ENCODE assay signal across 9 cellular contexts in the genomic region with DNA sequence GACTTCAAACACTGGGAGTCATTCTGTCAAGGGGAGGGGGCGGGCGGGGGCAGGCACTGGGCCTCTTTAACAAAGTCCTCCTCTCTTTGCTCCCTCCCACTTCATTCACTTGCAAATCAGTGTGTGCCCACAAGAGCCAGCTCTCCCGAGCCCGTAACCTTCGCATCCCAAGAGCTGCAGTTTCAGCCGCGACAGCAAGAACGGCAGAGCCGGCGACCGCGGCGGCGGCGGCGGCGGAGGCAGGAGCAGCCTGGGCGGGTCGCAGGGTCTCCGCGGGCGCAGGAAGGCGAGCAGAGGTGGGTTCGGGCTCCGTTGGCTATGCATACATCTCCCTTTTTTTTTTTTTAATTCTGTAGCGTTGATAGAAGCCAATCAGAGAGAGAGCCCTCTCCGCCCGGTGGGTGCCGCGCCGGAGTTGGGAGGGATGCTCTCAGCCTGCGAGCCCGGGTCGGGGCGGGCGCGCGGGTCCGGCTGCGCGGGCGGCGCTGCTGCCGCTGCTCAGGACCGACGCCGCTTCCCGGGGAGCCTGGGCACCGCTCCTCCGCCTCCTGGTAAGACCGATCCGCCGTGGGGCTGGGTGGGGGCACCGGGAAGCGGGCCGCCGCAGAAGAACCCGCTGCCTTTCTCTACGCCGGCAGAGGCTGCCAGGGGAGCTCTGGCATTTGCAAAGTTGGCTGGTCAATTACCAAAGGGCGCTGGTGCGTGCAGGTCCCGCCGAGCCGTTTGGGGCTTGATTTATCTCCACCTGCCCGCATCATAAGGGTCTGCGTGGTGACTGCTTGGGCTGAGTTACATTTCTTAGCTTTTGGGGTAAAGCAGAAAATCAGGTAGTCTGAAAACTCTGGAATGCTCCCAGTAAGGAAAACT. TPM values are rescaled to one million over a fixed set of nuclear protein-coding genes. Genes with fewer than 3 reads are reported as not detected.
DNase-seq lines count a peak whose midpoint lies in the region; ATAC-seq and TF ChIP-seq lines count a peak whose summit lies in the region.
"Had no signal": no experiment of that assay in that cellular context is flagged by ENCODE, and none has a peak within 500 bp of the region (broad histone marks: within the 10 kb centered on the region; RNA-seq: fewer than 3 reads in every experiment).

A gene (plus strand): TSS at position 96 of the 867 bp plus-strand sequence. CDS start 73,788 bp downstream, outside the sequence.

- H3K27me3 Mint-ChIP-seq in activated CD4-positive, alpha-beta T cell treated with anti-CD3 and anti-CD28 coated beads for 36 hours: peaks cover 40% of the 10 kb centered on the region
- H3K27me3 Mint-ChIP-seq in activated CD4-positive, alpha-beta T cell treated with anti-CD3 and anti-CD28 coated beads, Interleukin-2, amount 10 ng/mL, durations not matched to agents 7 days and 5 days: peaks cover 47% of the 10 kb centered on the region
- H3K27me3 Mint-ChIP-seq in WTC11 (ENCODE audit: low read depth) (peaks cover 55% of the 10 kb centered on the region), progenitor cell of endocrine pancreas (no peaks in the 10 kb centered on the region)

- ATAC-seq in activated CD4-positive, alpha-beta T cell treated with anti-CD3 and anti-CD28 coated beads for 36 hours: no peak
- ATAC-seq in WTC11: peak; percentile 94
- ATAC-seq in GM19395 (IDR thresholded peaks at IDR 0.05; ENCODE audit: unreplicated experiment): no peak

- no peak within 1 kb of the TSS for H3K27ac Mint-ChIP-seq in activated CD4-positive, alpha-beta T cell treated with anti-CD3 and anti-CD28 coated beads for 36 hours
- no peak within 1 kb of the TSS for H3K27ac Mint-ChIP-seq in activated CD4-positive, alpha-beta T cell treated with anti-CD3 and anti-CD28 coated beads, Interleukin-2, amount 10 ng/mL, durations not matched to agents 7 days and 5 days
- no peak within 1 kb of the TSS for H3K27ac Mint-ChIP-seq in WTC11
- peak within 1 kb of the TSS; percentile 95 for H3K27ac Mint-ChIP-seq in progenitor cell of endocrine pancreas

- H3K36me3 ChIP-seq in right atrium auricular region: no peaks in the 10 kb centered on the region

- no peak within 1 kb of the TSS for H3K4me3 Mint-ChIP-seq in activated CD4-positive, alpha-beta T cell treated with anti-CD3 and anti-CD28 coated beads for 36 hours
- H3K4me3 Mint-ChIP-seq in activated CD4-positive, alpha-beta T cell treated with anti-CD3 and anti-CD28 coated beads, Interleukin-2, amount 10 ng/mL, durations not matched to agents 7 days and 5 days: no peak within 1 kb of the TSS
- H3K4me3 Mint-ChIP-seq in WTC11: peak within 1 kb of the TSS; percentile 85
- H3K4me3 Mint-ChIP-seq in progenitor cell of endocrine pancreas (ENCODE audit: low read depth): peak within 1 kb of the TSS; percentile 95

- intact Hi-C loops in activated CD4-positive, alpha-beta T cell treated with anti-CD3 and anti-CD28 coated beads for 36 hours (cut with DNase I, micrococcal nuclease): no loop called here

- peaks cover 0 to 13% of the 10 kb centered on the region in 2 donors for H3K4me1 ChIP-seq in right atrium auricular region

- peaks cover 6% of the 10 kb centered on the region for H3K4me1 Mint-ChIP-seq in activated CD4-positive, alpha-beta T cell treated with anti-CD3 and anti-CD28 coated beads for 36 hours
- peaks cover 3% of the 10 kb centered on the region for H3K4me1 Mint-ChIP-seq in activated CD4-positive, alpha-beta T cell treated with anti-CD3 and anti-CD28 coated beads, Interleukin-2, amount 10 ng/mL, durations not matched to agents 7 days and 5 days
- peaks cover 31% of the 10 kb centered on the region for H3K4me1 Mint-ChIP-seq in WTC11
- peaks cover 37% of the 10 kb centered on the region for H3K4me1 Mint-ChIP-seq in progenitor cell of endocrine pancreas (ENCODE audit: low read depth)

- H3K36me3 Mint-ChIP-seq in activated CD4-positive, alpha-beta T cell treated with anti-CD3 and anti-CD28 coated beads for 36 hours (ENCODE audit: low read depth): no peaks in the 10 kb centered on the region
- H3K36me3 Mint-ChIP-seq in activated CD4-positive, alpha-beta T cell treated with anti-CD3 and anti-CD28 coated beads, Interleukin-2, amount 10 ng/mL, durations not matched to agents 7 days and 5 days (ENCODE audit: low read depth): peaks cover 2% of the 10 kb centered on the region
- H3K36me3 Mint-ChIP-seq in WTC11: no peaks in the 10 kb centered on the region
- no peaks in the 10 kb centered on the region for H3K36me3 Mint-ChIP-seq in progenitor cell of endocrine pancreas (ENCODE audit: insufficient read depth)

- POLR2A ChIA-PET in activated CD4-positive, alpha-beta T cell treated with anti-CD3 and anti-CD28 coated beads for 36 hours (lab: Charles Lee): no interaction called here
- POLR2A ChIA-PET in activated CD4-positive, alpha-beta T cell treated with anti-CD3 and anti-CD28 coated beads, Interleukin-2, amount 10 ng/mL, durations not matched to agents 7 days and 5 days (lab: Charles Lee): no interaction called here
- POLR2A ChIA-PET in WTC11 (lab: Charles Lee): no interaction called here

- peak within 1 kb of the TSS; percentile 23 to 68 for H3K27ac ChIP-seq in right atrium auricular region

- DNase-seq in activated CD4-positive, alpha-beta T cell treated with anti-CD3 and anti-CD28 coated beads for 36 hours: peak; percentile 7
- no peak for DNase-seq in activated CD4-positive, alpha-beta T cell treated with anti-CD3 and anti-CD28 coated beads, Interleukin-2, amount 10 ng/mL, durations not matched to agents 7 days and 5 days
- DNase-seq in WTC11 (ENCODE audit: low spot score): peak; percentile 82
- no peak for DNase-seq in right atrium auricular region (ENCODE audit: low spot score)
- peak; percentile 56 for DNase-seq in progenitor cell of endocrine pancreas (ENCODE audit: low spot score, unreplicated experiment)
- no peak for DNase-seq in NCI-H187 (lab: John Stamatoyannopoulos, UW)
- DNase-seq in activated CD4-positive, alpha-beta T cell treated with anti-CD3 and anti-CD28 coated beads, Interleukin-2, amount 50 U/mL, for 4 hours: no peak
- DNase-seq: DND-41 had no signal

- H3K4me3 ChIP-seq in right atrium auricular region: peak within 1 kb of the TSS; percentile 40 to 53

- CTCF ChIA-PET in activated CD4-positive, alpha-beta T cell treated with anti-CD3 and anti-CD28 coated beads for 36 hours (lab: Charles Lee): interaction anchor here (1.2 kb wide), 1 partner anchor 8 kb away, joined by 3 read pairs; no protein-coding TSS in a partner anchor
- CTCF ChIA-PET in activated CD4-positive, alpha-beta T cell treated with anti-CD3 and anti-CD28 coated beads, Interleukin-2, amount 10 ng/mL, durations not matched to agents 7 days and 5 days (lab: Charles Lee): interaction anchor here (0.8 kb wide), 1 partner anchor 89 kb away, joined by 3 read pairs; no protein-coding TSS in a partner anchor
- CTCF ChIA-PET in WTC11 (lab: Charles Lee): interaction anchor here (0.6 to 2.2 kb wide), 4 partner anchors 38 to 806 kb away, joined by 3 to 11 read pairs (median 5); no protein-coding TSS in a partner anchor

- no peaks in the 10 kb centered on the region for H3K9me3 ChIP-seq in right atrium auricular region

- no peaks in the 10 kb centered on the region for H3K9me3 Mint-ChIP-seq in activated CD4-positive, alpha-beta T cell treated with anti-CD3 and anti-CD28 coated beads for 36 hours (ENCODE audit: low read depth)
- no peaks in the 10 kb centered on the region for H3K9me3 Mint-ChIP-seq in activated CD4-positive, alpha-beta T cell treated with anti-CD3 and anti-CD28 coated beads, Interleukin-2, amount 10 ng/mL, durations not matched to agents 7 days and 5 days
- H3K9me3 Mint-ChIP-seq in WTC11: no peaks in the 10 kb centered on the region
- H3K9me3 Mint-ChIP-seq in progenitor cell of endocrine pancreas (ENCODE audit: low read depth): no peaks in the 10 kb centered on the region

- TF ChIP-seq CTCF in WTC11 (IDR thresholded peaks at IDR 0.05) (no peak), right atrium auricular region (IDR thresholded peaks at IDR 0.05) (no peak), progenitor cell of endocrine pancreas (IDR thresholded peaks at IDR 0.05; ENCODE audit: unreplicated experiment) (no peak)

- H3K27me3 ChIP-seq in right atrium auricular region: peaks cover 0 to 4% of the 10 kb centered on the region in 2 donors

TF ChIP-seq in WTC11, 78 proteins besides CTCF, POLR2A, EP300 and RAD21 (continues in another document):
- 0 out of 2 replicates have a peak, but pooled peaks have one; percentile 55 for TF ChIP-seq ETV6 (CRISPR knock-in tag; IDR thresholded peaks at IDR 0.05)
- TF ChIP-seq, protein P1, sequence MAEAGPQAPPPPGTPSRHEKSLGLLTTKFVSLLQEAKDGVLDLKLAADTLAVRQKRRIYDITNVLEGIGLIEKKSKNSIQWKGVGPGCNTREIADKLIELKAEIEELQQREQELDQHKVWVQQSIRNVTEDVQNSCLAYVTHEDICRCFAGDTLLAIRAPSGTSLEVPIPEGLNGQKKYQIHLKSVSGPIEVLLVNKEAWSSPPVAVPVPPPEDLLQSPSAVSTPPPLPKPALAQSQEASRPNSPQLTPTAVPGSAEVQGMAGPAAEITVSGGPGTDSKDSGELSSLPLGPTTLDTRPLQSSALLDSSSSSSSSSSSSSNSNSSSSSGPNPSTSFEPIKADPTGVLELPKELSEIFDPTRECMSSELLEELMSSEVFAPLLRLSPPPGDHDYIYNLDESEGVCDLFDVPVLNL (CRISPR knock-in tag; IDR thresholded peaks at IDR 0.05; ENCODE audit: borderline replicate concordance, low read depth): no peak
- no peak for TF ChIP-seq SP1 (CRISPR knock-in tag; conservative IDR thresholded peaks at IDR 0.05)
- TF ChIP-seq, protein P2, sequence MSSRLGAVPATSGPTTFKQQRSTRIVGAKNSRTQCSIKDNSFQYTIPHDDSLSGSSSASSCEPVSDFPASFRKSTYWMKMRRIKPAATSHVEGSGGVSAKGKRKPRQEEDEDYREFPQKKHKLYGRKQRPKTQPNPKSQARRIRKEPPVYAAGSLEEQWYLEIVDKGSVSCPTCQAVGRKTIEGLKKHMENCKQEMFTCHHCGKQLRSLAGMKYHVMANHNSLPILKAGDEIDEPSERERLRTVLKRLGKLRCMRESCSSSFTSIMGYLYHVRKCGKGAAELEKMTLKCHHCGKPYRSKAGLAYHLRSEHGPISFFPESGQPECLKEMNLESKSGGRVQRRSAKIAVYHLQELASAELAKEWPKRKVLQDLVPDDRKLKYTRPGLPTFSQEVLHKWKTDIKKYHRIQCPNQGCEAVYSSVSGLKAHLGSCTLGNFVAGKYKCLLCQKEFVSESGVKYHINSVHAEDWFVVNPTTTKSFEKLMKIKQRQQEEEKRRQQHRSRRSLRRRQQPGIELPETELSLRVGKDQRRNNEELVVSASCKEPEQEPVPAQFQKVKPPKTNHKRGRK (CRISPR knock-in tag; IDR thresholded peaks at IDR 0.05; ENCODE audit: borderline replicate concordance): no peak
- TF ChIP-seq FOXJ3 (CRISPR knock-in tag; IDR thresholded peaks at IDR 0.05; ENCODE audit: borderline replicate concordance): no peak
- no peak for TF ChIP-seq ZNF396 (CRISPR knock-in tag; IDR thresholded peaks at IDR 0.05; ENCODE audit: borderline replicate concordance)

RNA-seq across cellular contexts. Expression of the gene that starts here (rescaled TPM):
- total RNA-seq in activated CD4-positive, alpha-beta T cell treated with anti-CD3 and anti-CD28 coated beads for 36 hours: not detected
- total RNA-seq in activated CD4-positive, alpha-beta T cell treated with anti-CD3 and anti-CD28 coated beads, Interleukin-2, amount 10 ng/mL, durations not matched to agents 7 days and 5 days: not detected
- total RNA-seq in WTC11 (2021): 0.87 to 2.6 TPM (median 1.1 TPM) in 3 replicates
- 1 to 10 TPM; 1.1 to 2.2 TPM for total RNA-seq in right atrium auricular region
- total RNA-seq in progenitor cell of endocrine pancreas: 132 and 173 TPM in 2 replicates

Comparison
In these comparisons a context has a peak if more than half of its experiments do, and no peak if none do; other contexts are left out.
1. RNA of the gene that starts here (total RNA-seq): 132 to 173 TPM in progenitor cell of endocrine pancreas; 0.87 to 2.6 TPM in WTC11, 1.1 to 2.2 TPM in right atrium auricular region, not detected in activated CD4-positive, alpha-beta T cell treated with anti-CD3 and anti-CD28 coated beads for 36 hours and not detected in activated CD4-positive, alpha-beta T cell treated with anti-CD3 and anti-CD28 coated beads, Interleukin-2, amount 10 ng/mL, durations not matched to agents 7 days and 5 days; every median in the first group is over 10 times any median in the second.
2. Peak in DNase-seq in activated CD4-positive, alpha-beta T cell treated with anti-CD3 and anti-CD28 coated beads for 36 hours; RNA of the gene not detected or under 1 TPM.
3. DNase-seq: peak in WTC11 (single experiment) and progenitor cell of endocrine pancreas (single experiment); none in activated CD4-positive, alpha-beta T cell treated with anti-CD3 and anti-CD28 coated beads, Interleukin-2, amount 10 ng/mL, durations not matched to agents 7 days and 5 days (single experiment), right atrium auricular region (single experiment), NCI-H187 (0 of 2) and activated CD4-positive, alpha-beta T cell treated with anti-CD3 and anti-CD28 coated beads, Interleukin-2, amount 50 U/mL, for 4 hours (0 of 2).
4. H3K4me3 Mint-ChIP-seq: peak in WTC11 (single experiment) and progenitor cell of endocrine pancreas (single experiment); none in activated CD4-positive, alpha-beta T cell treated with anti-CD3 and anti-CD28 coated beads for 36 hours (single experiment) and activated CD4-positive, alpha-beta T cell treated with anti-CD3 and anti-CD28 coated beads, Interleukin-2, amount 10 ng/mL, durations not matched to agents 7 days and 5 days (single experiment).